ENCODE assay signal across 8 cellular contexts in genomic region chr19:11964858-11965645, GRCh38. TPM values are rescaled to one million over a fixed set of nuclear protein-coding genes. Genes with fewer than 3 reads are reported as not detected.
DNase-seq lines count a peak whose midpoint lies in the region; ATAC-seq and TF ChIP-seq lines count a peak whose summit lies in the region.

ZNF763 (plus strand) TSS chr19:11965040; CDS start chr19:11965209, 169 bp downstream.

- H3K4me3 Mint-ChIP-seq in Calu3 (ENCODE audit: low read depth, unreplicated experiment) = peak within 1 kb of the TSS; percentile 63

- TSS peak; percentile 62 for BruUV-seq in Calu3 (replicated peaks; lab: Mats Ljungman, UMichigan)

- H3K27ac ChIP-seq in substantia nigra (ENCODE audit: low read depth, low read length, poor library complexity, severe bottlenecking) = peak within 1 kb of the TSS; percentile 98

- no peaks in the 10 kb centered on the region for H3K27me3 Mint-ChIP-seq in Calu3 (ENCODE audit: unreplicated experiment)

- H3K27ac Mint-ChIP-seq in Calu3 (ENCODE audit: unreplicated experiment) = no peak within 1 kb of the TSS

- H3K36me3 Mint-ChIP-seq in Calu3 (ENCODE audit: insufficient read depth, unreplicated experiment) = peaks cover 19% of the 10 kb centered on the region

- H3K9me3 Mint-ChIP-seq in Calu3 (ENCODE audit: low read depth, unreplicated experiment) = peaks cover 8% of the 10 kb centered on the region

- CTCF ChIA-PET in Calu3 (lab: Charles Lee) = interaction anchor here (0.6 kb wide), 1 partner anchor 10 kb away, joined by 3 read pairs; no protein-coding TSS in a partner anchor

- no peak for TF ChIP-seq CTCF in Calu3 (IDR thresholded peaks at IDR 0.05; ENCODE audit: unreplicated experiment)

- peaks cover 9% of the 10 kb centered on the region for H3K4me1 Mint-ChIP-seq in Calu3 (ENCODE audit: low read depth, unreplicated experiment)

- peak; percentile 87 for DNase-seq in Calu3
- peak; percentile 86 for DNase-seq in KG1 (lab: John Stamatoyannopoulos, UW)
- DNase-seq in SK-N-DZ (ENCODE audit: low spot score) = peak; percentile 91
- peak; percentile 88 for DNase-seq in activated naive CD4-positive, alpha-beta T cell treated with anti-CD3 and anti-CD28 coated beads, Interleukin-2, amount 50 U/mL, for 16 hours
- peak; percentile 96 for DNase-seq in globus pallidus (ENCODE audit: low spot score)
- peak; percentile 41 for DNase-seq in non-pigmented ciliary epithelial cell (ENCODE audit: low read depth)
- peak; percentile 59 to 96 (median 90) for DNase-seq in substantia nigra (lab: John Stamatoyannopoulos, UW)

- peak; percentile 72 for ATAC-seq in GM21528 (IDR thresholded peaks at IDR 0.05; ENCODE audit: low FRiP score, unreplicated experiment)

- intact Hi-C loops in Calu3 (cut with micrococcal nuclease; ENCODE audit: unreplicated experiment) = loop anchor here (1.0 to 2.0 kb wide), 3 partner anchors 23 to 176 kb away; partner anchors contain the start of genes ZNF20 and ZNF700

RNA-seq across cellular contexts. Expression of gene ZNF763, which starts in this region (rescaled TPM):
- total RNA-seq in Calu3 (2022) = 1.7 and 2.0 TPM in 2 replicates
- 2.4 and 4.3 TPM in 2 replicates for polyA plus RNA-seq in SK-N-DZ (2014; cell fraction: cytosol; rRNA removed)
- polyA plus RNA-seq in SK-N-DZ (2014; cell fraction: nucleus; rRNA removed) = 2.0 and 3.8 TPM in 2 replicates

Comparison
In these comparisons a context has a peak if more than half of its experiments do, and no peak if none do; other contexts are left out.
1. Peak in every context shown above with its lines: DNase-seq, ATAC-seq and H3K27ac ChIP-seq.
2. DNase-seq: peak in every context shown above with its lines; median percentile 96 in globus pallidus; 91 in SK-N-DZ; 90 in substantia nigra; 88 in activated naive CD4-positive, alpha-beta T cell treated with anti-CD3 and anti-CD28 coated beads, Interleukin-2, amount 50 U/mL, for 16 hours; 87 in Calu3; 86 in KG1; 41 in non-pigmented ciliary epithelial cell.